ENCODE assay signal across 10 cellular contexts in genomic region chr3:143158549-143158988, GRCh38. TPM values are rescaled to one million over a fixed set of nuclear protein-coding genes. Genes with fewer than 3 reads are reported as not detected.
DNase-seq lines count a peak whose midpoint lies in the region; ATAC-seq and TF ChIP-seq lines count a peak whose summit lies in the region.
"Had no signal": no experiment of that assay in that cellular context is flagged by ENCODE, and none has a peak within 500 bp of the region (broad histone marks: within the 10 kb centered on the region; RNA-seq: fewer than 3 reads in every experiment).

No MANE protein-coding gene starts in this region.

- no peaks in the 10 kb centered on the region for H3K9me3 Mint-ChIP-seq in activated CD8-positive, alpha-beta T cell treated with anti-CD3 and anti-CD28 coated beads for 36 hours
- no peaks in the 10 kb centered on the region for H3K9me3 Mint-ChIP-seq in activated CD8-positive, alpha-beta T cell treated with anti-CD3 and anti-CD28 coated beads, Interleukin-2, amount 10 ng/mL, durations not matched to agents 7 days and 5 days (ENCODE audit: insufficient read depth)

- peak overlapping the region; percentile 4 for H3K4me3 ChIP-seq in OCI-LY3 (ENCODE audit: low read length)
- H3K4me3 ChIP-seq in smooth muscle cell: no peak overlapping the region
- H3K4me3 ChIP-seq: spleen had no signal

- H3K9ac ChIP-seq in OCI-LY3 (ENCODE audit: low read length) (no peak overlapping the region), smooth muscle cell (ENCODE audit: low read depth) (no peak overlapping the region)

- WGBS in smooth muscle cell (ENCODE audit: low lambda C conversion rate): 34% methylated on average over 2 of the region's 2 CpGs

- H3F3A ChIP-seq in smooth muscle cell (ENCODE audit: low read depth): no peaks in the 10 kb centered on the region

- ATAC-seq in activated CD8-positive, alpha-beta T cell treated with anti-CD3 and anti-CD28 coated beads for 36 hours: peak; percentile 47
- ATAC-seq in activated CD8-positive, alpha-beta T cell treated with anti-CD3 and anti-CD28 coated beads, Interleukin-2, amount 10 ng/mL, durations not matched to agents 7 days and 5 days: no peak
- peak; percentile 79 for ATAC-seq in HG02588 (IDR thresholded peaks at IDR 0.05; ENCODE audit: unreplicated experiment)

- H2AFZ ChIP-seq in OCI-LY3 (ENCODE audit: low read depth, low read length) (no peak overlapping the region), smooth muscle cell (ENCODE audit: low read depth) (no peak overlapping the region)

- H3K9me3 ChIP-seq in OCI-LY3 (ENCODE audit: insufficient read depth, low read length) (no peaks in the 10 kb centered on the region), smooth muscle cell (replicated peaks; ENCODE audit: low read depth) (no peaks in the 10 kb centered on the region)
- H3K9me3 ChIP-seq: spleen had no signal

- H3K27ac Mint-ChIP-seq in activated CD8-positive, alpha-beta T cell treated with anti-CD3 and anti-CD28 coated beads for 36 hours: no peak overlapping the region
- H3K27ac Mint-ChIP-seq in activated CD8-positive, alpha-beta T cell treated with anti-CD3 and anti-CD28 coated beads, Interleukin-2, amount 10 ng/mL, durations not matched to agents 7 days and 5 days: no peak overlapping the region

- H3K4me1 Mint-ChIP-seq in activated CD8-positive, alpha-beta T cell treated with anti-CD3 and anti-CD28 coated beads for 36 hours (ENCODE audit: low read depth): peaks cover 37% of the 10 kb centered on the region
- peaks cover 9% of the 10 kb centered on the region for H3K4me1 Mint-ChIP-seq in activated CD8-positive, alpha-beta T cell treated with anti-CD3 and anti-CD28 coated beads, Interleukin-2, amount 10 ng/mL, durations not matched to agents 7 days and 5 days (ENCODE audit: low read depth)

- TF ChIP-seq CTCF in activated CD8-positive, alpha-beta T cell treated with anti-CD3 and anti-CD28 coated beads for 36 hours (IDR thresholded peaks at IDR 0.05): no peak
- TF ChIP-seq CTCF in OCI-LY3 (IDR thresholded peaks at IDR 0.05; ENCODE audit: low read depth, low read length) (no peak), smooth muscle cell (IDR thresholded peaks at IDR 0.05; ENCODE audit: borderline replicate concordance, insufficient read depth, poor library complexity, severe bottlenecking) (no peak)

- intact Hi-C loops in activated CD8-positive, alpha-beta T cell treated with anti-CD3 and anti-CD28 coated beads for 36 hours (cut with micrococcal nuclease): no loop called here

- no peaks in the 10 kb centered on the region for H4K20me1 ChIP-seq in OCI-LY3 (ENCODE audit: insufficient read depth, low read length)
- no peaks in the 10 kb centered on the region for H4K20me1 ChIP-seq in smooth muscle cell (ENCODE audit: low read depth)

- H3K79me2 ChIP-seq in OCI-LY3 (ENCODE audit: low read length) (no peaks in the 10 kb centered on the region), smooth muscle cell (ENCODE audit: low read depth) (no peaks in the 10 kb centered on the region)

- H3K27me3 Mint-ChIP-seq in activated CD8-positive, alpha-beta T cell treated with anti-CD3 and anti-CD28 coated beads for 36 hours: no peaks in the 10 kb centered on the region
- no peaks in the 10 kb centered on the region for H3K27me3 Mint-ChIP-seq in activated CD8-positive, alpha-beta T cell treated with anti-CD3 and anti-CD28 coated beads, Interleukin-2, amount 10 ng/mL, durations not matched to agents 7 days and 5 days (ENCODE audit: low read depth)

- peak; percentile 20 for DNase-seq in activated CD8-positive, alpha-beta T cell treated with anti-CD3 and anti-CD28 coated beads for 36 hours
- DNase-seq in activated CD8-positive, alpha-beta T cell treated with anti-CD3 and anti-CD28 coated beads, Interleukin-2, amount 10 ng/mL, durations not matched to agents 7 days and 5 days: no peak
- no peak for DNase-seq in smooth muscle cell (lab: John Stamatoyannopoulos, UW; ENCODE audit: unreplicated experiment)
- no peak for DNase-seq in NCI-H82 treated with DMSO at 0.1 percent for 48 hours (lab: John Stamatoyannopoulos, UW; ENCODE audit: unreplicated experiment)
- DNase-seq in NCI-H748 (lab: John Stamatoyannopoulos, UW; ENCODE audit: unreplicated experiment): no peak
- no peak for DNase-seq in NK-92 (lab: John Stamatoyannopoulos, UW; ENCODE audit: unreplicated experiment)
- DNase-seq: spleen had no signal

- POLR2A ChIA-PET in activated CD8-positive, alpha-beta T cell treated with anti-CD3 and anti-CD28 coated beads for 36 hours (lab: Charles Lee): interaction anchor here (0.7 to 1.1 kb wide), 2 partner anchors 10 to 14 kb away, joined by 3 read pairs; no protein-coding TSS in a partner anchor
- POLR2A ChIA-PET in activated CD8-positive, alpha-beta T cell treated with anti-CD3 and anti-CD28 coated beads, Interleukin-2, amount 10 ng/mL, durations not matched to agents 7 days and 5 days (lab: Charles Lee): interaction anchor here (0.7 kb wide), 1 partner anchor 230 kb away, joined by 4 read pairs; no protein-coding TSS in a partner anchor

- H3K4me3 Mint-ChIP-seq in activated CD8-positive, alpha-beta T cell treated with anti-CD3 and anti-CD28 coated beads for 36 hours: no peak overlapping the region
- H3K4me3 Mint-ChIP-seq in activated CD8-positive, alpha-beta T cell treated with anti-CD3 and anti-CD28 coated beads, Interleukin-2, amount 10 ng/mL, durations not matched to agents 7 days and 5 days: no peak overlapping the region

- H3K36me3 ChIP-seq in OCI-LY3 (replicated peaks; ENCODE audit: low read depth, low read length): no peaks in the 10 kb centered on the region
- no peaks in the 10 kb centered on the region for H3K36me3 ChIP-seq in smooth muscle cell (ENCODE audit: low read depth)
- H3K36me3 ChIP-seq: spleen had no signal

- H3K27me3 ChIP-seq in OCI-LY3 (ENCODE audit: low read depth, low read length): no peaks in the 10 kb centered on the region
- H3K27me3 ChIP-seq in smooth muscle cell (ENCODE audit: low read depth): no peaks in the 10 kb centered on the region
- H3K27me3 ChIP-seq: spleen had no signal

- H3K4me2 ChIP-seq in OCI-LY3 (ENCODE audit: low read length) (peak overlapping the region; percentile 50), smooth muscle cell (peak overlapping the region; percentile 8)

- H3K4me1 ChIP-seq in OCI-LY3 (ENCODE audit: low read length) (peaks cover 47% of the 10 kb centered on the region), smooth muscle cell (ENCODE audit: low read depth) (peaks cover 8% of the 10 kb centered on the region)

- CTCF ChIA-PET in activated CD8-positive, alpha-beta T cell treated with anti-CD3 and anti-CD28 coated beads for 36 hours (lab: Charles Lee): interaction anchor here (0.8 kb wide), 1 partner anchor 287 kb away, joined by 3 read pairs; no protein-coding TSS in a partner anchor
- CTCF ChIA-PET in activated CD8-positive, alpha-beta T cell treated with anti-CD3 and anti-CD28 coated beads, Interleukin-2, amount 10 ng/mL, durations not matched to agents 7 days and 5 days (lab: Charles Lee): interaction anchor here (0.8 kb wide), 1 partner anchor 516 kb away, joined by 3 read pairs; no protein-coding TSS in a partner anchor

- H3K36me3 Mint-ChIP-seq in activated CD8-positive, alpha-beta T cell treated with anti-CD3 and anti-CD28 coated beads for 36 hours (ENCODE audit: low read depth): no peaks in the 10 kb centered on the region
- no peaks in the 10 kb centered on the region for H3K36me3 Mint-ChIP-seq in activated CD8-positive, alpha-beta T cell treated with anti-CD3 and anti-CD28 coated beads, Interleukin-2, amount 10 ng/mL, durations not matched to agents 7 days and 5 days (ENCODE audit: low read depth)

- H3K27ac ChIP-seq in OCI-LY3 (ENCODE audit: low read length) (peak overlapping the region; percentile 61), smooth muscle cell (ENCODE audit: low read depth) (peak overlapping the region; percentile 25)
- H3K27ac ChIP-seq: spleen, VCaP had no signal

RNA-seq across cellular contexts. Expression of gene CHST2, which starts 39.0 kb away (rescaled TPM):
- total RNA-seq in activated CD8-positive, alpha-beta T cell treated with anti-CD3 and anti-CD28 coated beads for 36 hours: 1 to 10 TPM; 6.0 to 6.9 TPM
- 1 to 10 TPM; 2.3 to 2.4 TPM for total RNA-seq in activated CD8-positive, alpha-beta T cell treated with anti-CD3 and anti-CD28 coated beads, Interleukin-2, amount 10 ng/mL, durations not matched to agents 7 days and 5 days
- total RNA-seq in smooth muscle cell: 14.5 and 16.0 TPM in 2 replicates
- 10.4 and 12.6 TPM in 2 replicates for polyA plus RNA-seq in smooth muscle cell
